Comparison of ENCODE assay signal across 13 cellular contexts in the genomic region with DNA sequence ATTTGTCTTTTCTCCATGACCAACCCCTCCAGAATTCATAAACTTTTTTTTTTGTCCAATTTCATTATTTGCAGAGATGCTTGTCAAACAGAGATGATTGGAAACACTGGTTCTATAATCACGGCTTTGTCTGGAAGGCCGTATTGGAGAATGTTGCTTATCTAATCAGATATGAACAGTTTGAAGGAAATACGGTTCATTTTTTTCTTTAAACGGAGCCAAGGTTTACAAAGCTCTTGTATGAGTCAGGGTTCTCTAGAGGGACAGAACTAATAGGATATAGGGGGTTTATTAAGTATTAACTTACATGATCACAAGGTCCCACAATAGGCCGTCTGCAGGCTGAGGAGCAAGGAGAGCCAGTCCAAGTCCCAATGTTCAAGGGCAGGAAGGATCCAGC.
"Had no signal": no experiment of that assay in that cellular context is flagged by ENCODE, and none has a peak within 500 bp of the region (broad histone marks: within the 10 kb centered on the region; RNA-seq: fewer than 3 reads in every experiment).

No MANE protein-coding gene starts in this region.

- H3K9me3 ChIP-seq: heart right ventricle, neutrophil, tibial artery, upper lobe of left lung, uterus had no signal

- H3K4me1 ChIP-seq: heart right ventricle, tibial artery, upper lobe of left lung, uterus had no signal

- H3K4me3 ChIP-seq: heart right ventricle, tibial artery, upper lobe of left lung, uterus had no signal

- H3K36me3 ChIP-seq: heart right ventricle, neutrophil, tibial artery, upper lobe of left lung, uterus had no signal

- H3K27me3 ChIP-seq: heart right ventricle, neutrophil, tibial artery, upper lobe of left lung, uterus had no signal

- H3K27ac ChIP-seq: heart right ventricle, neutrophil, tibial artery, upper lobe of left lung, uterus had no signal

- DNase-seq: effector memory CD8-positive, alpha-beta T cell; heart right ventricle; hypothalamus; islet precursor cell; mammary epithelial cell; naive thymus-derived CD8-positive, alpha-beta T cell; posterior cingulate gyrus; right cardiac atrium; stimulated activated CD4-positive, alpha-beta T cell treated with anti-CD3 and anti-CD28 coated beads, Interleukin-4, amount 100 ng/mL, for 24 hours; tibial artery; upper lobe of left lung; uterus had no signal
